15 cellular contexts compared by ENCODE assay signal in genomic region chr11:106986673-106987072, GRCh38. TPM values are rescaled to one million over a fixed set of nuclear protein-coding genes. Genes with fewer than 3 reads are reported as not detected.
"Had no signal": no experiment of that assay in that cellular context is flagged by ENCODE, and none has a peak within 500 bp of the region (broad histone marks: within the 10 kb centered on the region; RNA-seq: fewer than 3 reads in every experiment).

No MANE protein-coding gene starts in this region.

- H3K27ac Mint-ChIP-seq: activated CD4-positive, alpha-beta T cell treated with anti-CD3 and anti-CD28 coated beads for 36 hours; activated naive CD4-positive, alpha-beta T cell treated with anti-CD3 and anti-CD28 coated beads, Interleukin-2, amount 50 U/mL, for 72 hours; activated T-helper 1 cell treated with anti-CD3 and anti-CD28 coated beads, Interleukin-12 subunit alpha, Interleukin-12 subunit beta, Interleukin-2, Interleukin-4 antibody, amounts not matched to agents 30 ng/mL and 10 ng/mL and 1 ng/mL, durations not matched to agents 14 hours and 24 hours and 36 hours; dendritic cell treated with granulocyte-macrophage colony-stimulating factor and Interleukin-4, amounts not matched to agents 40 ng/mL and 50 ng/mL, for 4 days; nephron; stimulated activated naive CD8-positive, alpha-beta T cell treated with anti-CD3 and anti-CD28 coated beads, Interleukin-15, Interleukin-2, amounts not matched to agents 100 ng/mL and 50 ng/mL, for 24 hours had no signal

- H3K4me1 Mint-ChIP-seq: activated CD4-positive, alpha-beta T cell treated with anti-CD3 and anti-CD28 coated beads for 36 hours had no signal

- H3K27me3 ChIP-seq: cardiac muscle cell, esophagus muscularis mucosa, transverse colon had no signal

- H3K4me3 Mint-ChIP-seq: activated CD4-positive, alpha-beta T cell treated with anti-CD3 and anti-CD28 coated beads for 36 hours; activated T-helper 1 cell treated with anti-CD3 and anti-CD28 coated beads, Interleukin-12 subunit alpha, Interleukin-12 subunit beta, Interleukin-2, Interleukin-4 antibody, amounts not matched to agents 30 ng/mL and 10 ng/mL and 1 ng/mL, durations not matched to agents 14 hours and 24 hours and 36 hours; dendritic cell treated with granulocyte-macrophage colony-stimulating factor and Interleukin-4, amounts not matched to agents 40 ng/mL and 50 ng/mL, for 4 days; nephron; stimulated activated naive CD8-positive, alpha-beta T cell treated with anti-CD3 and anti-CD28 coated beads, Interleukin-15, Interleukin-2, amounts not matched to agents 100 ng/mL and 50 ng/mL, for 24 hours had no signal

- H3K9me3 Mint-ChIP-seq: activated T-helper 1 cell treated with anti-CD3 and anti-CD28 coated beads, Interleukin-12 subunit alpha, Interleukin-12 subunit beta, Interleukin-2, Interleukin-4 antibody, amounts not matched to agents 30 ng/mL and 10 ng/mL and 1 ng/mL, durations not matched to agents 14 hours and 24 hours and 36 hours; dendritic cell treated with granulocyte-macrophage colony-stimulating factor and Interleukin-4, amounts not matched to agents 40 ng/mL and 50 ng/mL, for 4 days; nephron; stimulated activated naive CD8-positive, alpha-beta T cell treated with anti-CD3 and anti-CD28 coated beads, Interleukin-15, Interleukin-2, amounts not matched to agents 100 ng/mL and 50 ng/mL, for 24 hours had no signal

- H3K4me1 ChIP-seq: esophagus muscularis mucosa, transverse colon had no signal

- H3K27me3 Mint-ChIP-seq: activated CD4-positive, alpha-beta T cell treated with anti-CD3 and anti-CD28 coated beads for 36 hours; dendritic cell treated with granulocyte-macrophage colony-stimulating factor and Interleukin-4, amounts not matched to agents 40 ng/mL and 50 ng/mL, for 4 days; stimulated activated naive CD8-positive, alpha-beta T cell treated with anti-CD3 and anti-CD28 coated beads, Interleukin-15, Interleukin-2, amounts not matched to agents 100 ng/mL and 50 ng/mL, for 24 hours had no signal

- H3K36me3 Mint-ChIP-seq: activated naive CD4-positive, alpha-beta T cell treated with anti-CD3 and anti-CD28 coated beads, Interleukin-2, amount 50 U/mL, for 72 hours had no signal

- H3K36me3 ChIP-seq: cardiac muscle cell, esophagus muscularis mucosa, transverse colon had no signal

- DNase-seq: activated CD4-positive, alpha-beta T cell treated with anti-CD3 and anti-CD28 coated beads for 36 hours; activated CD4-positive, alpha-beta T cell treated with anti-CD3 and anti-CD28 coated beads, Interleukin-2, amount 50 U/mL, for 48 hours; activated gamma-delta T cell treated with Interleukin-2 at 50 U/mL for 16 hours; activated T-cell treated with anti-CD3 and anti-CD28 coated beads for 4 hours; effector memory CD4-positive, alpha-beta T cell; retina; T-helper 2 cell; transverse colon had no signal

- ATAC-seq: activated CD4-positive, alpha-beta T cell treated with anti-CD3 and anti-CD28 coated beads for 36 hours; activated naive CD4-positive, alpha-beta T cell treated with anti-CD3 and anti-CD28 coated beads, Interleukin-2, amount 50 U/mL, for 72 hours had no signal

- H3K4me3 ChIP-seq: cardiac muscle cell, esophagus muscularis mucosa, transverse colon had no signal

- H3K27ac ChIP-seq: cardiac muscle cell, esophagus muscularis mucosa, transverse colon had no signal

- H3K9me3 ChIP-seq: esophagus muscularis mucosa, transverse colon had no signal

RNA-seq across cellular contexts. Expression of gene GUCY1A2, which starts 31.6 kb away (rescaled TPM):
- total RNA-seq: activated CD4-positive, alpha-beta T cell treated with anti-CD3 and anti-CD28 coated beads for 36 hours; activated T-helper 1 cell treated with anti-CD3 and anti-CD28 coated beads, Interleukin-12 subunit alpha, Interleukin-12 subunit beta, Interleukin-2, Interleukin-4 antibody, amounts not matched to agents 30 ng/mL and 10 ng/mL and 1 ng/mL, durations not matched to agents 14 hours and 24 hours and 36 hours had no signal
